Comparison of ENCODE assay signal across 4 cellular contexts in genomic region chr12:128849802-128850201, GRCh38. TPM values are rescaled to one million over a fixed set of nuclear protein-coding genes. Genes with fewer than 3 reads are reported as not detected.
"Had no signal": no experiment of that assay in that cellular context is flagged by ENCODE, and none has a peak within 500 bp of the region (broad histone marks: within the 10 kb centered on the region; RNA-seq: fewer than 3 reads in every experiment).

No MANE protein-coding gene starts in this region.

RNA-seq across cellular contexts. Expression of gene GLT1D1, which starts 3.5 kb away (rescaled TPM):
- total RNA-seq: dermis microvascular lymphatic vessel endothelial cell, glomerular endothelial cell, left colon, mammary epithelial cell had no signal
- polyA plus RNA-seq: mammary epithelial cell had no signal
